ENCODE assay signal across 9 cellular contexts in the genomic region with DNA sequence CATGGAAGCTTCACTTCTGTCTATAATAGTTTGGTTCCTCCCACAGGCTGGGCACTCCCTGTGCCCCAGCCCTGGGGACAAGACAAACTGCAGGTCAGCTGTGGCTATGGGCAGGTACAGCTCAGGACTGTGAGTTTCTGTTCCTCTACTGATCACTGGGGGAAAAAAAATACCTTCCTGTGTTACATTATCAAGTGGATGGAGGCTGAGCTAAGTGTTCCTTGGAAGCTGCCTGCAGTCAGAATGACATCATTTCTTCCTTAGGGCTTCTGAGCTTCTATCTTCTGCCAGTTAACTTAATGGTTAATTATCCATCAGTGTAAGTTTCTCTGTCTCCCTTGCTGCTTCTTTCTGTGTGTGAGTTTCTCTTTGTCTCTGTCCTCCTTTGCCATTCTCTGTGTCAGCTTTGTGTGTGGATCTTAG. TPM values are rescaled to one million over a fixed set of nuclear protein-coding genes. Genes with fewer than 3 reads are reported as not detected.
DNase-seq lines count a peak whose midpoint lies in the region; ATAC-seq and TF ChIP-seq lines count a peak whose summit lies in the region.
"Had no signal": no experiment of that assay in that cellular context is flagged by ENCODE, and none has a peak within 500 bp of the region (broad histone marks: within the 10 kb centered on the region; RNA-seq: fewer than 3 reads in every experiment).

No MANE protein-coding gene starts in this region.

- CTCF ChIA-PET in activated CD8-positive, alpha-beta T cell treated with anti-CD3 and anti-CD28 coated beads, Interleukin-2, amount 10 ng/mL, durations not matched to agents 7 days and 5 days (lab: Charles Lee) = interaction anchor here (1.0 to 1.1 kb wide), 3 partner anchors 10 to 57 kb away, joined by 3 read pairs; a partner anchor contains a TSS

- no peak for TF ChIP-seq CTCF in omental fat pad (IDR thresholded peaks at IDR 0.05)
- TF ChIP-seq CTCF in spleen (IDR thresholded peaks at IDR 0.05 in 8 of 11, conservative IDR thresholded peaks at IDR 0.05 in 3 of 11) = no peak

- no peaks in the 10 kb centered on the region for H3K9me3 ChIP-seq in spleen

- H3K4me1 ChIP-seq in spleen = peaks cover 3 to 63% (median 34%) of the 10 kb centered on the region in 6 donors

- no peak overlapping the region for H3K4me3 ChIP-seq in spleen

- peaks cover 0 to 5% (median 0%) of the 10 kb centered on the region in 7 donors for H3K27me3 ChIP-seq in spleen (replicated peaks in 1 of 7)

- H3K4me3 Mint-ChIP-seq in activated CD8-positive, alpha-beta T cell treated with anti-CD3 and anti-CD28 coated beads, Interleukin-2, amount 10 ng/mL, durations not matched to agents 7 days and 5 days = no peak overlapping the region

- no peak for TF ChIP-seq POLR2A in spleen (IDR thresholded peaks at IDR 0.05)

- POLR2A ChIA-PET in activated CD8-positive, alpha-beta T cell treated with anti-CD3 and anti-CD28 coated beads, Interleukin-2, amount 10 ng/mL, durations not matched to agents 7 days and 5 days (lab: Charles Lee) = no interaction called here

- no peaks in the 10 kb centered on the region for H3K9me3 Mint-ChIP-seq in activated CD8-positive, alpha-beta T cell treated with anti-CD3 and anti-CD28 coated beads, Interleukin-2, amount 10 ng/mL, durations not matched to agents 7 days and 5 days (ENCODE audit: insufficient read depth)

- peaks cover 55% of the 10 kb centered on the region for H3K4me1 Mint-ChIP-seq in activated CD8-positive, alpha-beta T cell treated with anti-CD3 and anti-CD28 coated beads, Interleukin-2, amount 10 ng/mL, durations not matched to agents 7 days and 5 days (ENCODE audit: low read depth)

- peaks cover 56% of the 10 kb centered on the region for H3K36me3 Mint-ChIP-seq in activated CD8-positive, alpha-beta T cell treated with anti-CD3 and anti-CD28 coated beads, Interleukin-2, amount 10 ng/mL, durations not matched to agents 7 days and 5 days (ENCODE audit: low read depth)

- H3K27ac Mint-ChIP-seq in activated CD8-positive, alpha-beta T cell treated with anti-CD3 and anti-CD28 coated beads, Interleukin-2, amount 10 ng/mL, durations not matched to agents 7 days and 5 days = peak overlapping the region; percentile 61

- intact Hi-C loops in spleen (cut with DNase I; ENCODE audit: low total_unique reads) = no loop called here

- ATAC-seq in GM19328 (IDR thresholded peaks at IDR 0.05; ENCODE audit: unreplicated experiment) (peak; percentile 69), HG03097 (IDR thresholded peaks at IDR 0.05; ENCODE audit: low FRiP score, unreplicated experiment) (peak; percentile 86), omental fat pad (ENCODE audit: low FRiP score) (no peak)
- no peak for ATAC-seq in activated CD8-positive, alpha-beta T cell treated with anti-CD3 and anti-CD28 coated beads, Interleukin-2, amount 10 ng/mL, durations not matched to agents 7 days and 5 days

- H3K27me3 Mint-ChIP-seq in activated CD8-positive, alpha-beta T cell treated with anti-CD3 and anti-CD28 coated beads, Interleukin-2, amount 10 ng/mL, durations not matched to agents 7 days and 5 days (ENCODE audit: low read depth) = no peaks in the 10 kb centered on the region

- H3K36me3 ChIP-seq in spleen = no peaks in the 10 kb centered on the region

- peak overlapping the region in 2 of 8 donors; percentile 18 to 48 for H3K27ac ChIP-seq in spleen
- H3K27ac ChIP-seq: epithelial cell of prostate had no signal

- DNase-seq in EH (ENCODE audit: low read depth) (peak; percentile 27), omental fat pad (ENCODE audit: low spot score) (no peak), spleen (no peak)
- DNase-seq in activated CD8-positive, alpha-beta T cell treated with anti-CD3 and anti-CD28 coated beads, Interleukin-2, amount 10 ng/mL, durations not matched to agents 7 days and 5 days = no peak
- no peak for DNase-seq in stimulated activated CD4-positive, alpha-beta T cell treated with anti-CD3 and anti-CD28 coated beads, Interleukin-2, amount 100 ng/mL, for 48 hours
- no peak for DNase-seq in activated CD4-positive, CD25-positive, alpha-beta regulatory T cell (lab: John Stamatoyannopoulos, UW)

RNA-seq across cellular contexts. Expression of a gene that starts 4.6 kb away (rescaled TPM):
- total RNA-seq in activated CD8-positive, alpha-beta T cell treated with anti-CD3 and anti-CD28 coated beads, Interleukin-2, amount 10 ng/mL, durations not matched to agents 7 days and 5 days = 10 to 100 TPM; 31.6 to 32.7 TPM
- 1 to 10 TPM in 3 of 4 donors, not detected in 1; 1.4 to 3.0 (median 1.4) TPM for total RNA-seq in omental fat pad
- 1 to 10 TPM; 1.7 to 4.7 (median 2.2) TPM for total RNA-seq in spleen
- polyA plus RNA-seq in spleen = 1 to 10 TPM; 4.0 to 6.7 (median 4.4) TPM

RNA-seq across cellular contexts. Expression of a gene that starts 10.7 kb away (rescaled TPM):
- 10 to 100 TPM; 43.4 to 47.6 TPM for total RNA-seq in activated CD8-positive, alpha-beta T cell treated with anti-CD3 and anti-CD28 coated beads, Interleukin-2, amount 10 ng/mL, durations not matched to agents 7 days and 5 days
- 10 to 100 TPM; 14.7 to 21.2 (median 16.9) TPM for total RNA-seq in omental fat pad
- 10 to 100 TPM; 13.4 to 27.1 (median 22.5) TPM for total RNA-seq in spleen
- 10 to 100 TPM; 20.6 to 25.4 (median 24.8) TPM for polyA plus RNA-seq in spleen

Comparison
In these comparisons a context has a peak if more than half of its experiments do, and no peak if none do; other contexts are left out.
1. ATAC-seq: peak in GM19328 (single experiment) and HG03097 (single experiment); none in activated CD8-positive, alpha-beta T cell treated with anti-CD3 and anti-CD28 coated beads, Interleukin-2, amount 10 ng/mL, durations not matched to agents 7 days and 5 days (single experiment) and omental fat pad (single experiment).
2. RNA of a gene that starts 4.6 kb away (total RNA-seq): 31.6 to 32.7 TPM in activated CD8-positive, alpha-beta T cell treated with anti-CD3 and anti-CD28 coated beads, Interleukin-2, amount 10 ng/mL, durations not matched to agents 7 days and 5 days; 1.7 to 4.7 TPM in spleen and 1.4 to 3.0 TPM in omental fat pad; every median in the first group is over 4 times any median in the second.